In the genomic region with DNA sequence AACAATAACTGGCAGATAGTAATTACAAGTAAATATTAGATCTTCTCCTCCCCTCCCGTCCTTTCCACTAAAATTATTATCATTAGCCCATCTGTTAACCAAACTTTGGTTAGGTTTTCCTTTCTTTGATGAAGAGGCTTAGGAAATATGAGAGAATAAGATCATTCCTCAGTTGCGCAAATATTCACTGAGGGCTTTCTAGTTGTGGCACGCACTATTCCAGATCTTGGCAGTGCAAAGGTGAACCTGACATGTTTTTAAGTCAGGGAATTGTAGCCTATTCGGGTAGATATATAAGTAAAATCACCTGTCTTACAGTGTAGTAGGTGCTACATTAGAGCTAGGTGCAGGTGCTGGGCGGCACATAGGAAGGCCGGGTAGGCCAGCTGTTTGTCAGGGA, we compare ENCODE assay signal across 1 cellular context.
TF ChIP-seq lines count a peak whose summit lies in the region.

No MANE protein-coding gene starts in this region.

TF ChIP-seq in GM23338, 12 proteins besides CTCF, POLR2A, EP300 and RAD21:
- TF ChIP-seq, protein P1, sequence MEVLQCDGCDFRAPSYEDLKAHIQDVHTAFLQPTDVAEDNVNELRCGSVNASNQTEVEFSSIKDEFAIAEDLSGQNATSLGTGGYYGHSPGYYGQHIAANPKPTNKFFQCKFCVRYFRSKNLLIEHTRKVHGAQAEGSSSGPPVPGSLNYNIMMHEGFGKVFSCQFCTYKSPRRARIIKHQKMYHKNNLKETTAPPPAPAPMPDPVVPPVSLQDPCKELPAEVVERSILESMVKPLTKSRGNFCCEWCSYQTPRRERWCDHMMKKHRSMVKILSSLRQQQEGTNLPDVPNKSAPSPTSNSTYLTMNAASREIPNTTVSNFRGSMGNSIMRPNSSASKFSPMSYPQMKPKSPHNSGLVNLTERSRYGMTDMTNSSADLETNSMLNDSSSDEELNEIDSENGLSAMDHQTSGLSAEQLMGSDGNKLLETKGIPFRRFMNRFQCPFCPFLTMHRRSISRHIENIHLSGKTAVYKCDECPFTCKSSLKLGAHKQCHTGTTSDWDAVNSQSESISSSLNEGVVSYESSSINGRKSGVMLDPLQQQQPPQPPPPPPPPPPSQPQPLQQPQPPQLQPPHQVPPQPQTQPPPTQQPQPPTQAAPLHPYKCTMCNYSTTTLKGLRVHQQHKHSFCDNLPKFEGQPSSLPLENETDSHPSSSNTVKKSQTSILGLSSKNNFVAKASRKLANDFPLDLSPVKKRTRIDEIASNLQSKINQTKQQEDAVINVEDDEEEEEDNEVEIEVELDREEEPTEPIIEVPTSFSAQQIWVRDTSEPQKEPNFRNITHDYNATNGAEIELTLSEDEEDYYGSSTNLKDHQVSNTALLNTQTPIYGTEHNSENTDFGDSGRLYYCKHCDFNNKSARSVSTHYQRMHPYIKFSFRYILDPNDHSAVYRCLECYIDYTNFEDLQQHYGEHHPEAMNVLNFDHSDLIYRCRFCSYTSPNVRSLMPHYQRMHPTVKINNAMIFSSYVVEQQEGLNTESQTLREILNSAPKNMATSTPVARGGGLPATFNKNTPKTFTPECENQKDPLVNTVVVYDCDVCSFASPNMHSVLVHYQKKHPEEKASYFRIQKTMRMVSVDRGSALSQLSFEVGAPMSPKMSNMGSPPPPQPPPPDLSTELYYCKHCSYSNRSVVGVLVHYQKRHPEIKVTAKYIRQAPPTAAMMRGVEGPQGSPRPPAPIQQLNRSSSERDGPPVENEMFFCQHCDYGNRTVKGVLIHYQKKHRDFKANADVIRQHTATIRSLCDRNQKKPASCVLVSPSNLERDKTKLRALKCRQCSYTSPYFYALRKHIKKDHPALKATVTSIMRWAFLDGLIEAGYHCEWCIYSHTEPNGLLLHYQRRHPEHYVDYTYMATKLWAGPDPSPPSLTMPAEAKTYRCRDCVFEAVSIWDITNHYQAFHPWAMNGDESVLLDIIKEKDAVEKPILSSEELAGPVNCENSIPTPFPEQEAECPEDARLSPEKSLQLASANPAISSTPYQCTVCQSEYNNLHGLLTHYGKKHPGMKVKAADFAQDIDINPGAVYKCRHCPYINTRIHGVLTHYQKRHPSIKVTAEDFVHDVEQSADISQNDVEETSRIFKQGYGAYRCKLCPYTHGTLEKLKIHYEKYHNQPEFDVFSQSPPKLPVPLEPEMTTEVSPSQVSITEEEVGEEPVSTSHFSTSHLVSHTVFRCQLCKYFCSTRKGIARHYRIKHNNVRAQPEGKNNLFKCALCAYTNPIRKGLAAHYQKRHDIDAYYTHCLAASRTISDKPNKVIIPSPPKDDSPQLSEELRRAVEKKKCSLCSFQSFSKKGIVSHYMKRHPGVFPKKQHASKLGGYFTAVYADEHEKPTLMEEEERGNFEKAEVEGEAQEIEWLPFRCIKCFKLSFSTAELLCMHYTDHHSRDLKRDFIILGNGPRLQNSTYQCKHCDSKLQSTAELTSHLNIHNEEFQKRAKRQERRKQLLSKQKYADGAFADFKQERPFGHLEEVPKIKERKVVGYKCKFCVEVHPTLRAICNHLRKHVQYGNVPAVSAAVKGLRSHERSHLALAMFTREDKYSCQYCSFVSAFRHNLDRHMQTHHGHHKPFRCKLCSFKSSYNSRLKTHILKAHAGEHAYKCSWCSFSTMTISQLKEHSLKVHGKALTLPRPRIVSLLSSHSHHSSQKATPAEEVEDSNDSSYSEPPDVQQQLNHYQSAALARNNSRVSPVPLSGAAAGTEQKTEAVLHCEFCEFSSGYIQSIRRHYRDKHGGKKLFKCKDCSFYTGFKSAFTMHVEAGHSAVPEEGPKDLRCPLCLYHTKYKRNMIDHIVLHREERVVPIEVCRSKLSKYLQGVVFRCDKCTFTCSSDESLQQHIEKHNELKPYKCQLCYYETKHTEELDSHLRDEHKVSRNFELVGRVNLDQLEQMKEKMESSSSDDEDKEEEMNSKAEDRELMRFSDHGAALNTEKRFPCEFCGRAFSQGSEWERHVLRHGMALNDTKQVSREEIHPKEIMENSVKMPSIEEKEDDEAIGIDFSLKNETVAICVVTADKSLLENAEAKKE (CRISPR knock-in tag; IDR thresholded peaks at IDR 0.05) = no peak
- TF ChIP-seq EZH2 (IDR thresholded peaks at IDR 0.05; ENCODE audit: low read depth, unreplicated experiment) (no peak), CREB1 (CRISPR knock-in tag; IDR thresholded peaks at IDR 0.05; ENCODE audit: low read depth) (no peak)
